22 cellular contexts compared by ENCODE assay signal in the genomic region with DNA sequence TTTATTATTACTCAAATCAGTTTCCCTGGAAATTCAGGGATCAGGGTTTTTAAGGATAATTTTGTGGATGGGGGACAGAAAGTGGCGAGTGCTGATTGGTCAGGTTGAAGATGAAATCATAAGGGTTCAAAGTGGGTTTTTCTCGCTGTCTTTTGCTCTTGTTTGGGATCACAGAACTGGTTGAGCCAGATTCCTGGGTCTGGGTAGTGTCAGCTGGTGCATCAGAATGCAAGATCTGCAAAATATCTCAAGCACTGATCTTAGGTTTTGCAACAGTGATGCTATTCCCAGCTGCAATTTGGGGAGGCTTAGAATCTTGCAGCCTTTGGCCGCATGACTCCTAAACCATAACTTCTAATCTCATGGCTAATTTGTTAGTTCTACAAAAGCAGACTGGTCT. TPM values are rescaled to one million over a fixed set of nuclear protein-coding genes. Genes with fewer than 3 reads are reported as not detected.
"Had no signal": no experiment of that assay in that cellular context is flagged by ENCODE, and none has a peak within 500 bp of the region (broad histone marks: within the 10 kb centered on the region; RNA-seq: fewer than 3 reads in every experiment).

No MANE protein-coding gene starts in this region.

- H3K4me3 Mint-ChIP-seq: activated CD4-positive, alpha-beta T cell treated with anti-CD3 and anti-CD28 coated beads, Interleukin-2, amount 10 ng/mL, durations not matched to agents 24 days and 14 days; activated CD8-positive, alpha-beta T cell treated with anti-CD3 and anti-CD28 coated beads for 36 hours; activated naive CD4-positive, alpha-beta T cell treated with anti-CD3 and anti-CD28 coated beads, Interleukin-2, amount 10 ng/mL, durations not matched to agents 7 days and 5 days; activated T-cell treated with anti-CD3 and anti-CD28 coated beads, Interleukin-2, amount 50 U/mL, for 4 hours; nephron progenitor cell; stimulated activated naive CD8-positive, alpha-beta T cell treated with anti-CD3 and anti-CD28 coated beads, Interleukin-15, amount 100 ng/mL, for 72 hours; T-helper 2 cell treated with Interferon-gamma antibody and Interleukin-4, amounts not matched to agents 5 μg/mL and 100 μg/mL, for 36 hours had no signal

- H3K27me3 ChIP-seq: ascending aorta, right atrium auricular region, upper lobe of right lung had no signal

- H3K4me3 ChIP-seq: ascending aorta, gastroesophageal sphincter, heart right ventricle, lower lobe of right lung, prostate gland, right atrium auricular region, SK-N-MC, upper lobe of right lung had no signal

- H3K27me3 Mint-ChIP-seq: activated CD4-positive, alpha-beta T cell treated with anti-CD3 and anti-CD28 coated beads, Interleukin-2, amount 10 ng/mL, durations not matched to agents 24 days and 14 days; activated CD8-positive, alpha-beta T cell treated with anti-CD3 and anti-CD28 coated beads for 36 hours; activated naive CD4-positive, alpha-beta T cell treated with anti-CD3 and anti-CD28 coated beads, Interleukin-2, amount 10 ng/mL, durations not matched to agents 7 days and 5 days; stimulated activated naive CD8-positive, alpha-beta T cell treated with anti-CD3 and anti-CD28 coated beads, Interleukin-15, amount 100 ng/mL, for 72 hours had no signal

- H3K36me3 ChIP-seq: ascending aorta, gastroesophageal sphincter, heart right ventricle, lower lobe of right lung, prostate gland, right atrium auricular region, upper lobe of right lung had no signal

- H3K27ac Mint-ChIP-seq: activated CD4-positive, alpha-beta T cell treated with anti-CD3 and anti-CD28 coated beads, Interleukin-2, amount 10 ng/mL, durations not matched to agents 24 days and 14 days; activated CD8-positive, alpha-beta T cell treated with anti-CD3 and anti-CD28 coated beads for 36 hours; activated naive CD4-positive, alpha-beta T cell treated with anti-CD3 and anti-CD28 coated beads, Interleukin-2, amount 10 ng/mL, durations not matched to agents 7 days and 5 days; nephron progenitor cell; stimulated activated naive CD8-positive, alpha-beta T cell treated with anti-CD3 and anti-CD28 coated beads, Interleukin-15, amount 100 ng/mL, for 72 hours; T-helper 2 cell treated with Interferon-gamma antibody and Interleukin-4, amounts not matched to agents 5 μg/mL and 100 μg/mL, for 36 hours had no signal

- DNase-seq: activated CD4-positive, alpha-beta T cell treated with anti-CD3 and anti-CD28 coated beads, Interleukin-2, amount 10 ng/mL, durations not matched to agents 24 days and 14 days; activated CD8-positive, alpha-beta T cell treated with anti-CD3 and anti-CD28 coated beads for 36 hours; activated naive CD4-positive, alpha-beta T cell treated with anti-CD3 and anti-CD28 coated beads, Interleukin-2, amount 10 ng/mL, durations not matched to agents 7 days and 5 days; activated T-cell treated with anti-CD3 and anti-CD28 coated beads, Interleukin-2, amount 50 U/mL, for 4 hours; cerebellar nuclear complex; cortex of kidney; heart right ventricle; left colon; lower lobe of right lung; midbrain; nephron progenitor cell; nucleus accumbens; stimulated activated naive CD8-positive, alpha-beta T cell treated with anti-CD3 and anti-CD28 coated beads, Interleukin-15, amount 100 ng/mL, for 72 hours; upper lobe of right lung had no signal

- H3K4me1 Mint-ChIP-seq: nephron progenitor cell had no signal

- H3K9me3 ChIP-seq: ascending aorta, gastroesophageal sphincter, heart right ventricle, lower lobe of right lung, prostate gland, right atrium auricular region, upper lobe of right lung had no signal

- H3K27ac ChIP-seq: ascending aorta, gastroesophageal sphincter, heart right ventricle, lower lobe of right lung, prostate gland, right atrium auricular region, SK-N-MC, upper lobe of right lung had no signal

- H3K4me1 ChIP-seq: ascending aorta, gastroesophageal sphincter, lower lobe of right lung, prostate gland, right atrium auricular region, upper lobe of right lung had no signal

- H3K9me3 Mint-ChIP-seq: activated CD8-positive, alpha-beta T cell treated with anti-CD3 and anti-CD28 coated beads for 36 hours; activated naive CD4-positive, alpha-beta T cell treated with anti-CD3 and anti-CD28 coated beads, Interleukin-2, amount 10 ng/mL, durations not matched to agents 7 days and 5 days; activated T-cell treated with anti-CD3 and anti-CD28 coated beads, Interleukin-2, amount 50 U/mL, for 4 hours; nephron progenitor cell; stimulated activated naive CD8-positive, alpha-beta T cell treated with anti-CD3 and anti-CD28 coated beads, Interleukin-15, amount 100 ng/mL, for 72 hours; T-helper 2 cell treated with Interferon-gamma antibody and Interleukin-4, amounts not matched to agents 5 μg/mL and 100 μg/mL, for 36 hours had no signal

RNA-seq across cellular contexts. Expression of a gene that starts 53.8 kb away (rescaled TPM):
- total RNA-seq: activated CD4-positive, alpha-beta T cell treated with anti-CD3 and anti-CD28 coated beads, Interleukin-2, amount 10 ng/mL, durations not matched to agents 24 days and 14 days; activated CD8-positive, alpha-beta T cell treated with anti-CD3 and anti-CD28 coated beads for 36 hours; activated T-cell treated with anti-CD3 and anti-CD28 coated beads, Interleukin-2, amount 50 U/mL, for 4 hours; ascending aorta; gastroesophageal sphincter; heart right ventricle; left colon; prostate gland; right atrium auricular region; skeletal muscle tissue; temporal lobe had no signal
